ENCODE assay signal across 8 cellular contexts in genomic region chr5:132557425-132557805, GRCh38. TPM values are rescaled to one million over a fixed set of nuclear protein-coding genes. Genes with fewer than 3 reads are reported as not detected.
DNase-seq lines count a peak whose midpoint lies in the region; ATAC-seq and TF ChIP-seq lines count a peak whose summit lies in the region.

No MANE protein-coding gene starts in this region.

- H3K4me3 ChIP-seq in OCI-LY1 (ENCODE audit: low read depth, low read length, poor library complexity, severe bottlenecking) (peak overlapping the region; percentile 80), right cardiac atrium (ENCODE audit: low read length) (peak overlapping the region; percentile 59)

- H3K9me2 ChIP-seq in OCI-LY1 (ENCODE audit: low read depth, low read length): no peaks in the 10 kb centered on the region

- H3K9ac ChIP-seq in OCI-LY1 (ENCODE audit: low read length): peak overlapping the region; percentile 86

- H3K27me3 Mint-ChIP-seq in activated naive CD8-positive, alpha-beta T cell treated with anti-CD3 and anti-CD28 coated beads for 36 hours: no peaks in the 10 kb centered on the region

- H3K9me3 Mint-ChIP-seq in activated naive CD8-positive, alpha-beta T cell treated with anti-CD3 and anti-CD28 coated beads for 36 hours: no peaks in the 10 kb centered on the region

- H3K27me3 ChIP-seq in OCI-LY1 (ENCODE audit: insufficient read depth, low read length) (no peaks in the 10 kb centered on the region), right cardiac atrium (ENCODE audit: control insufficient read depth, insufficient read depth) (no peaks in the 10 kb centered on the region)

- under 1% methylated on average over 14 of the region's 14 CpGs for WGBS in right cardiac atrium

- H3K79me2 ChIP-seq in OCI-LY1 (ENCODE audit: insufficient read depth, low read length): peaks cover 29% of the 10 kb centered on the region

- H3K27ac ChIP-seq in OCI-LY1 (ENCODE audit: low read depth, low read length, poor library complexity, severe bottlenecking) (peak overlapping the region; percentile 63), right cardiac atrium (ENCODE audit: low read length) (peak overlapping the region; percentile 61)

- peak overlapping the region; percentile 79 for H3K4me2 ChIP-seq in OCI-LY1 (ENCODE audit: low read length)

- H4K20me1 ChIP-seq in OCI-LY1 (ENCODE audit: insufficient read depth, low read length): no peaks in the 10 kb centered on the region

- DNase-seq in activated T-cell treated with anti-CD3 and anti-CD28 coated beads for 24 hours (ENCODE audit: low read depth): peak; percentile 19
- no peak for DNase-seq in activated T-cell treated with anti-CD3 and anti-CD28 coated beads, Interleukin-2, amount 50 U/mL, for 1 hour
- peak; percentile 30 for DNase-seq in activated naive CD8-positive, alpha-beta T cell treated with anti-CD3 and anti-CD28 coated beads for 36 hours
- peak; percentile 32 to 59 (median 52) for DNase-seq in right cardiac atrium
- no peak for DNase-seq in sciatic nerve (ENCODE audit: low spot score)
- no peak for DNase-seq in NCI-H446 (lab: John Stamatoyannopoulos, UW)

- H3F3A ChIP-seq in OCI-LY1 (ENCODE audit: insufficient read depth, low read length): no peaks in the 10 kb centered on the region

- H3K36me3 ChIP-seq in OCI-LY1 (ENCODE audit: insufficient read depth, low read length): peaks cover 31% of the 10 kb centered on the region

- H3K4me3 Mint-ChIP-seq in activated naive CD8-positive, alpha-beta T cell treated with anti-CD3 and anti-CD28 coated beads for 36 hours: peak overlapping the region; percentile 96

- H3K9me3 ChIP-seq in OCI-LY1 (ENCODE audit: low read length) (peaks cover 2% of the 10 kb centered on the region; the same call in 1 of the 2 replicates), right cardiac atrium (ENCODE audit: control insufficient read depth, low read length) (no peaks in the 10 kb centered on the region)

- H3K4me1 Mint-ChIP-seq in activated naive CD8-positive, alpha-beta T cell treated with anti-CD3 and anti-CD28 coated beads for 36 hours: peaks cover 23% of the 10 kb centered on the region

- peak overlapping the region; percentile 96 for H3K27ac Mint-ChIP-seq in activated naive CD8-positive, alpha-beta T cell treated with anti-CD3 and anti-CD28 coated beads for 36 hours

- H3K4me1 ChIP-seq in OCI-LY1 (ENCODE audit: insufficient read depth, low read length, severe bottlenecking) (peaks cover 23% of the 10 kb centered on the region), right cardiac atrium (ENCODE audit: control insufficient read depth, insufficient read depth, low read length) (no peaks in the 10 kb centered on the region)

- no peak overlapping the region for H2AFZ ChIP-seq in OCI-LY1 (ENCODE audit: low read length)

- ATAC-seq in HG02840 (IDR thresholded peaks at IDR 0.05; ENCODE audit: low FRiP score, unreplicated experiment) (peak; percentile 29), right cardiac atrium (peak; percentile 59 to 64), sciatic nerve (peak; percentile 52)

- H3K36me3 Mint-ChIP-seq in activated naive CD8-positive, alpha-beta T cell treated with anti-CD3 and anti-CD28 coated beads for 36 hours: peaks cover 10% of the 10 kb centered on the region

- TF ChIP-seq CTCF in OCI-LY1 (IDR thresholded peaks at IDR 0.05; ENCODE audit: low read length): no peak

- intact Hi-C loops in right cardiac atrium (cut with DNase I) (no loop called here), sciatic nerve (cut with DNase I) (no loop called here)

RNA-seq across cellular contexts. Expression of gene RAD50, which starts 0.6 kb away (rescaled TPM):
- 10 to 100 TPM; 40.7 to 49.1 TPM for total RNA-seq in activated naive CD8-positive, alpha-beta T cell treated with anti-CD3 and anti-CD28 coated beads for 36 hours
- total RNA-seq in right cardiac atrium (10 to 100 TPM; 22.7 to 32.0 (median 29.8) TPM), sciatic nerve (31.5 TPM)
- 8.0 TPM for polyA plus RNA-seq in right cardiac atrium

RNA-seq across cellular contexts. Expression of gene IL5, which starts 14.1 kb away (rescaled TPM):
- total RNA-seq in activated naive CD8-positive, alpha-beta T cell treated with anti-CD3 and anti-CD28 coated beads for 36 hours: not detected
- total RNA-seq in right cardiac atrium (not detected), sciatic nerve (not detected)
- polyA plus RNA-seq in right cardiac atrium: not detected

Comparison
In these comparisons a context has a peak if more than half of its experiments do, and no peak if none do; other contexts are left out.
1. DNase-seq: peak in activated T-cell treated with anti-CD3 and anti-CD28 coated beads for 24 hours (single experiment), activated naive CD8-positive, alpha-beta T cell treated with anti-CD3 and anti-CD28 coated beads for 36 hours (single experiment) and right cardiac atrium (3 of 3); none in activated T-cell treated with anti-CD3 and anti-CD28 coated beads, Interleukin-2, amount 50 U/mL, for 1 hour (single experiment), sciatic nerve (single experiment) and NCI-H446 (0 of 2).
2. Peak in every context shown above with its lines, with median percentiles within 50 percentile points of each other: ATAC-seq.